Comparison of ENCODE assay signal across 25 cellular contexts in the genomic region with DNA sequence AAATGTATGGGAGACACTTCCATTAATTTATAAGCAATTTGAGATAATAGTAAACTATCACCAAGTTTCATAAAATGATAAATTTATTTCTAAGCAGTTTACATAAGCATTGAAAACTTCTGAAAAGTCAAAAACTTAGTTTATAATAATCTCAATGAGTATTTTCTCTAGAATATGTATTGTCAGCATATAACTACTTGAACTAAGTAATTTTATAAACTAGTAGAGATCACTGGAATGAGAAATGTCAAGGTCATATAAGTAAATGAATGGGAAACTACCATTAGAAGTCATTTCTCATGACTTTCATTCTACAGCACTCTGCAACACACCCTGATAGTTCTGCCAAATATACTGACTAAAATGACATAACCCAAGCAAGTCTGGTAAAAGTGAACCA. TPM values are rescaled to one million over a fixed set of nuclear protein-coding genes. Genes with fewer than 3 reads are reported as not detected.
DNase-seq lines count a peak whose midpoint lies in the region; ATAC-seq and TF ChIP-seq lines count a peak whose summit lies in the region.
"Had no signal": no experiment of that assay in that cellular context is flagged by ENCODE, and none has a peak within 500 bp of the region (broad histone marks: within the 10 kb centered on the region; RNA-seq: fewer than 3 reads in every experiment).

No MANE protein-coding gene starts in this region.

- BruUV-seq in PC-3 (replicated peaks; lab: Mats Ljungman, UMichigan), result no TSS peak

- H3K79me2 ChIP-seq in GM23338 (replicated peaks; ENCODE audit: insufficient read depth) (peaks cover 79% of the 10 kb centered on the region), PC-3 (ENCODE audit: low read length) (peaks cover 84% of the 10 kb centered on the region)

- POLR2A ChIA-PET in PC-3 (lab: Charles Lee; ENCODE audit: unreplicated experiment), result no interaction called here

- H3K27ac Mint-ChIP-seq in CD4-positive, CD25-positive, alpha-beta regulatory T cell, result no peak overlapping the region
- no peak overlapping the region for H3K27ac Mint-ChIP-seq in GM23338
- H3K27ac Mint-ChIP-seq: activated B cell treated with CpG ODN at 0.5 μM for 24 hours; activated CD4-positive, alpha-beta memory T cell treated with anti-CD3 and anti-CD28 coated beads, Interleukin-2, amount 10 ng/mL, durations not matched to agents 7 days and 5 days; activated naive CD4-positive, alpha-beta T cell treated with anti-CD3 and anti-CD28 coated beads, Interleukin-2, amount 10 ng/mL, durations not matched to agents 7 days and 5 days; mesothelial cell of epicardium had no signal

- peak overlapping the region; percentile 83 for H3K4me3 ChIP-seq in CD4-positive, CD25-positive, alpha-beta regulatory T cell (ENCODE audit: low read depth, low read length)
- peak overlapping the region; percentile 77; the same call in 1 of the 2 replicates for H3K4me3 ChIP-seq in GM23338
- peak overlapping the region; percentile 84; the same call in 1 of the 2 replicates for H3K4me3 ChIP-seq in PC-3 (ENCODE audit: low read length)
- H3K4me3 ChIP-seq in iPS-20b (ENCODE audit: low read length), result peak overlapping the region; percentile 93
- H3K4me3 ChIP-seq in prostate gland, result no peak overlapping the region
- H3K4me3 ChIP-seq: upper lobe of right lung had no signal

- no peak for TF ChIP-seq POLR2A in prostate gland (IDR thresholded peaks at IDR 0.05)

- H3K9me2 ChIP-seq in GM23338 (ENCODE audit: insufficient read depth) (no peaks in the 10 kb centered on the region), PC-3 (replicated peaks; ENCODE audit: low read length) (no peaks in the 10 kb centered on the region)

- H3K27me3 ChIP-seq in CD4-positive, CD25-positive, alpha-beta regulatory T cell (ENCODE audit: control insufficient read depth, insufficient read depth, low read length), result no peaks in the 10 kb centered on the region
- H3K27me3 ChIP-seq in GM23338 (ENCODE audit: insufficient read depth), result no peaks in the 10 kb centered on the region
- H3K27me3 ChIP-seq in PC-3 (ENCODE audit: low read length), result no peaks in the 10 kb centered on the region
- peaks cover 5% of the 10 kb centered on the region; the same call in 1 of the 2 replicates for H3K27me3 ChIP-seq in iPS-20b (ENCODE audit: insufficient read depth, low read length)
- no peaks in the 10 kb centered on the region for H3K27me3 ChIP-seq in prostate gland (replicated peaks; ENCODE audit: insufficient read depth)
- H3K27me3 ChIP-seq: stomach, upper lobe of right lung had no signal

- H3K36me3 Mint-ChIP-seq in CD4-positive, CD25-positive, alpha-beta regulatory T cell, result peaks cover 18% of the 10 kb centered on the region
- H3K36me3 Mint-ChIP-seq in GM23338 (ENCODE audit: low read depth), result peaks cover 17% of the 10 kb centered on the region

- no peak overlapping the region for H3K9ac ChIP-seq in PC-3 (ENCODE audit: low read length)
- H3K9ac ChIP-seq in iPS-20b (ENCODE audit: low read depth, low read length), result no peak overlapping the region

- TF ChIP-seq CTCF in GM23338 (conservative IDR thresholded peaks at IDR 0.05; ENCODE audit: low read depth in 2 of 2) (no peak), PC-3 (conservative IDR thresholded peaks at IDR 0.05; ENCODE audit: low read depth, low read length) (no peak), prostate gland (IDR thresholded peaks at IDR 0.05) (no peak)

- no peak for DNase-seq in CD4-positive, CD25-positive, alpha-beta regulatory T cell
- DNase-seq in GM23338 (ENCODE audit: low spot score) (no peak), PC-3 (no peak), SHP77 (lab: John Stamatoyannopoulos, UW) (no peak), prostate gland (ENCODE audit: low spot score) (no peak), medulla oblongata (ENCODE audit: extremely low spot score) (no peak)
- DNase-seq: activated B cell treated with CpG ODN at 0.5 μM for 24 hours; activated CD4-positive, alpha-beta memory T cell treated with anti-CD3 and anti-CD28 coated beads, Interleukin-2, amount 10 ng/mL, durations not matched to agents 7 days and 5 days; activated naive CD4-positive, alpha-beta T cell treated with anti-CD3 and anti-CD28 coated beads, Interleukin-2, amount 10 ng/mL, durations not matched to agents 7 days and 5 days; Caco-2; effector CD4-positive, alpha-beta T cell; EL; left colon; MV-4-11; NCI-H2029 treated with DMSO at 0.1 percent for 48 hours; NCI-H446; RPMI8226; stimulated activated CD4-positive, alpha-beta T cell treated with anti-CD3 and anti-CD28 coated beads, Interleukin-4, amount 100 ng/mL, for 24 hours; stomach; T-helper 9 cell; upper lobe of right lung had no signal

- H3K4me3 Mint-ChIP-seq in CD4-positive, CD25-positive, alpha-beta regulatory T cell, result peak overlapping the region; percentile 19 to 96 (median 74)
- peak overlapping the region; percentile 91; the same call in 2 of the 3 replicates for H3K4me3 Mint-ChIP-seq in GM23338
- H3K4me3 Mint-ChIP-seq: activated B cell treated with CpG ODN at 0.5 μM for 24 hours; activated CD4-positive, alpha-beta memory T cell treated with anti-CD3 and anti-CD28 coated beads, Interleukin-2, amount 10 ng/mL, durations not matched to agents 7 days and 5 days; activated naive CD4-positive, alpha-beta T cell treated with anti-CD3 and anti-CD28 coated beads, Interleukin-2, amount 10 ng/mL, durations not matched to agents 7 days and 5 days; mesothelial cell of epicardium had no signal

- H3K4me2 ChIP-seq in GM23338, result peak overlapping the region; percentile 93
- peak overlapping the region; percentile 100 for H3K4me2 ChIP-seq in PC-3 (ENCODE audit: low read length)

- no peak overlapping the region for H2AFZ ChIP-seq in GM23338
- no peak overlapping the region for H2AFZ ChIP-seq in PC-3 (ENCODE audit: low read length)

- ATAC-seq in CD4-positive, CD25-positive, alpha-beta regulatory T cell (ENCODE audit: low read depth in 2 of 2), result no peak
- ATAC-seq in GM23338 (no peak), PC-3 (no peak), HG03159 (IDR thresholded peaks at IDR 0.05; ENCODE audit: unreplicated experiment) (no peak)
- ATAC-seq: esophagus mucosa, left colon, upper lobe of right lung had no signal

- no peaks in the 10 kb centered on the region for H3K9me3 Mint-ChIP-seq in CD4-positive, CD25-positive, alpha-beta regulatory T cell
- no peaks in the 10 kb centered on the region for H3K9me3 Mint-ChIP-seq in GM23338
- H3K9me3 Mint-ChIP-seq: activated B cell treated with CpG ODN at 0.5 μM for 24 hours; activated CD4-positive, alpha-beta memory T cell treated with anti-CD3 and anti-CD28 coated beads, Interleukin-2, amount 10 ng/mL, durations not matched to agents 7 days and 5 days; activated naive CD4-positive, alpha-beta T cell treated with anti-CD3 and anti-CD28 coated beads, Interleukin-2, amount 10 ng/mL, durations not matched to agents 7 days and 5 days; mesothelial cell of epicardium had no signal

- no peaks in the 10 kb centered on the region for H3K27me3 Mint-ChIP-seq in CD4-positive, CD25-positive, alpha-beta regulatory T cell
- peaks cover 11% of the 10 kb centered on the region for H3K27me3 Mint-ChIP-seq in GM23338 (ENCODE audit: insufficient read depth, low read depth, poor library complexity)
- H3K27me3 Mint-ChIP-seq: activated B cell treated with CpG ODN at 0.5 μM for 24 hours; activated CD4-positive, alpha-beta memory T cell treated with anti-CD3 and anti-CD28 coated beads, Interleukin-2, amount 10 ng/mL, durations not matched to agents 7 days and 5 days; activated naive CD4-positive, alpha-beta T cell treated with anti-CD3 and anti-CD28 coated beads, Interleukin-2, amount 10 ng/mL, durations not matched to agents 7 days and 5 days had no signal

- H3K4me1 Mint-ChIP-seq in CD4-positive, CD25-positive, alpha-beta regulatory T cell, result peaks cover 37 to 73% (median 51%) of the 10 kb centered on the region in 4 donors
- H3K4me1 Mint-ChIP-seq in GM23338, result peaks cover 51% of the 10 kb centered on the region

- CTCF ChIA-PET in PC-3 (lab: Charles Lee), result no interaction called here

- H3K36me3 ChIP-seq in CD4-positive, CD25-positive, alpha-beta regulatory T cell (ENCODE audit: control insufficient read depth, insufficient read depth, low read length), result peaks cover 18% of the 10 kb centered on the region
- H3K36me3 ChIP-seq in GM23338 (ENCODE audit: insufficient read depth), result no peaks in the 10 kb centered on the region; the same call in 1 of the 2 replicates
- H3K36me3 ChIP-seq in PC-3 (ENCODE audit: low read depth, low read length), result peaks cover 18% of the 10 kb centered on the region; the same call in 1 of the 2 replicates
- H3K36me3 ChIP-seq in iPS-20b (ENCODE audit: insufficient read depth, low read depth, low read length), result peaks cover 40% of the 10 kb centered on the region
- H3K36me3 ChIP-seq in prostate gland, result no peaks in the 10 kb centered on the region

- H3F3A ChIP-seq in GM23338 (replicated peaks; ENCODE audit: low read depth) (no peaks in the 10 kb centered on the region), PC-3 (ENCODE audit: low read length, unreplicated experiment) (no peaks in the 10 kb centered on the region)

- H3K27ac ChIP-seq in CD4-positive, CD25-positive, alpha-beta regulatory T cell (ENCODE audit: insufficient read depth, low read length, poor library complexity, severe bottlenecking), result no peak overlapping the region
- H3K27ac ChIP-seq in GM23338 (ENCODE audit: low read depth), result no peak overlapping the region
- no peak overlapping the region for H3K27ac ChIP-seq in PC-3 (ENCODE audit: low read length)
- H3K27ac ChIP-seq in iPS-20b (ENCODE audit: low read length), result no peak overlapping the region
- no peak overlapping the region for H3K27ac ChIP-seq in prostate gland
- H3K27ac ChIP-seq: stomach, upper lobe of right lung had no signal

- intact Hi-C loops in PC-3 (cut with micrococcal nuclease) (no loop called here), prostate gland (cut with DNase I) (loop anchor here (10.0 kb wide), 1 partner anchor 128 kb away; no protein-coding TSS in a partner anchor)

- peaks cover 62% of the 10 kb centered on the region for H3K4me1 ChIP-seq in CD4-positive, CD25-positive, alpha-beta regulatory T cell (ENCODE audit: control insufficient read depth, insufficient read depth, low read length, poor library complexity, severe bottlenecking)
- H3K4me1 ChIP-seq in GM23338 (ENCODE audit: insufficient read depth) (peaks cover 49% of the 10 kb centered on the region), PC-3 (ENCODE audit: insufficient read depth, low read length) (peaks cover 49% of the 10 kb centered on the region), iPS-20b (ENCODE audit: insufficient read depth, low read length) (peaks cover 36% of the 10 kb centered on the region), prostate gland (replicated peaks) (peaks cover 12% of the 10 kb centered on the region)

- H3K9me3 ChIP-seq in CD4-positive, CD25-positive, alpha-beta regulatory T cell (ENCODE audit: control insufficient read depth in 2 of 2, low read length in 2 of 2), result no peaks in the 10 kb centered on the region
- H3K9me3 ChIP-seq in PC-3 (ENCODE audit: low read length), result no peaks in the 10 kb centered on the region
- no peaks in the 10 kb centered on the region for H3K9me3 ChIP-seq in iPS-20b (ENCODE audit: insufficient read depth, low read depth, low read length)
- H3K9me3 ChIP-seq in prostate gland, result no peaks in the 10 kb centered on the region
- H3K9me3 ChIP-seq: Caco-2, stomach, upper lobe of right lung had no signal

- peaks cover 34% of the 10 kb centered on the region for H4K20me1 ChIP-seq in GM23338 (replicated peaks; ENCODE audit: insufficient read depth)
- peaks cover 51% of the 10 kb centered on the region for H4K20me1 ChIP-seq in PC-3 (ENCODE audit: low read length)

RNA-seq across cellular contexts. Expression of gene TBCA, which starts 3.4 kb away (rescaled TPM):
- 94.4 TPM for total RNA-seq in CD4-positive, CD25-positive, alpha-beta regulatory T cell
- 100 to 1,000 TPM; 184 to 285 (median 208) TPM for polyA plus RNA-seq in CD4-positive, CD25-positive, alpha-beta regulatory T cell
- 117 and 135 TPM in 2 replicates for total RNA-seq in GM23338 (2014; rRNA removed; shearing (Covaris generic))
- polyA plus RNA-seq in GM23338 (2016; fragmentation: Nextera tagmentation; extraction: Ambion mirVana), result 814 and 823 TPM in 2 replicates
- 108 and 119 TPM in 2 replicates for total RNA-seq in PC-3 (2014; rRNA removed)
- 100 to 1,000 TPM; 120 to 180 TPM for total RNA-seq in prostate gland

Comparison
In these comparisons a context has a peak if more than half of its experiments do, and no peak if none do; other contexts are left out.
1. H3K4me3 ChIP-seq: peak in CD4-positive, CD25-positive, alpha-beta regulatory T cell (single experiment), GM23338 (single experiment), PC-3 (single experiment) and iPS-20b (single experiment); none in prostate gland (0 of 2).